Comparison of ENCODE assay signal across 1 cellular context in genomic region chr5:122703214-122703613, GRCh38.
TF ChIP-seq lines count a peak whose summit lies in the region.

No MANE protein-coding gene starts in this region.

TF ChIP-seq in HepG2, 621 proteins besides CTCF, POLR2A, EP300 and RAD21 (continued from another document):
- TF ChIP-seq ZHX1 (CRISPR knock-in tag; IDR thresholded peaks at IDR 0.05; ENCODE audit: low read depth) (no peak), ZNF800 (CRISPR knock-in tag; IDR thresholded peaks at IDR 0.05) (no peak), ADNP (CRISPR knock-in tag; IDR thresholded peaks at IDR 0.05) (no peak)
